1 cellular context compared by ENCODE assay signal in the genomic region with DNA sequence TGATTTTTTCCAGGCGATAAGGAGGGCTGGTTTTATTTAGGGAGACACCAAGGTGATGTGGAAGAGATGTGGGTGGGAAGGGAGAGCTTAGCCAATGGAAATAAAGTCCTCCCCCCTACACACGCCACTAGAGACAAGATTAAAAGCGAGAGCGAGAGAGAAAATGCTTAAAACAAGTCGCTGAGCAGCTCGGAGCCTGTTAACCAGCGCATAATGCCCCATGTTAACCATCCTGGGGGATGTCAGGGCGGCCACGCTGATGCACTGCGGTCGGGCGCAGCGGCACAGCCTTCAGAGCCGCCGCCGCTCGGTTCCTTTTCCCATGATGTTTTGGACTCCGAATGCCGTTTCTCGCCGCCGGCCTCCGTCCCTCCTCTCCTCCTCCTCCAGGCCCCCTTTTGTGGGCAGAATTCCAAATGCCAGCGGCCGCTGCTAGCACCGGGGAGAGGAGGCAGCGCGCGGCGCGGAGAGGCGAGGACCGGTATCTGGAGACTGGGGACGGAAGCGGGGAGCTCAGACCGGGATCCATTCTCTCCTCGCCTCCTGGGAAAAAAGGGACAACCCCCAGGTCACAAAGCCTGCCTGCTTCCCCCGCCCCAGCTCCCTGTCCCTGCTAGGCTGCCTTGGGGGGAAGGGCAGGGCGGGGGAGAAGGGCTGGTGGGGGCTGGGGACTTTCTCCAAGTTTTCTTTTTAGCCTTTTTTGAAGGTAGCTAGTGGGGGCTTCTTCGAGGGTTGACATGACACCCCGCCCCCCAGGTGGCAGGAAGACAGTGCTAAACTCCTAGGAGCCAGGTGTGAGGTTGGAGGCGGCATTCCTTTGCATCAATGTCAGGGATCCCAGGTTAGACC.
TF ChIP-seq lines count a peak whose summit lies in the region.

No MANE protein-coding gene starts in this region.

TF ChIP-seq in H1, 55 proteins besides CTCF, POLR2A, EP300 and RAD21 (continued from another document):
- TF ChIP-seq RXRA (IDR thresholded peaks at IDR 0.05; ENCODE audit: insufficient read depth, low read depth, low read length) = no peak
- TF ChIP-seq GTF2F1 (IDR thresholded peaks at IDR 0.05; ENCODE audit: borderline replicate concordance, low read depth, low read length) = no peak
- no peak for TF ChIP-seq BRCA1 (IDR thresholded peaks at IDR 0.05; ENCODE audit: low read depth, low read length)
- TF ChIP-seq TBP (IDR thresholded peaks at IDR 0.05; ENCODE audit: low read depth, low read length) = peak; percentile 80
- TF ChIP-seq, protein P1, sequence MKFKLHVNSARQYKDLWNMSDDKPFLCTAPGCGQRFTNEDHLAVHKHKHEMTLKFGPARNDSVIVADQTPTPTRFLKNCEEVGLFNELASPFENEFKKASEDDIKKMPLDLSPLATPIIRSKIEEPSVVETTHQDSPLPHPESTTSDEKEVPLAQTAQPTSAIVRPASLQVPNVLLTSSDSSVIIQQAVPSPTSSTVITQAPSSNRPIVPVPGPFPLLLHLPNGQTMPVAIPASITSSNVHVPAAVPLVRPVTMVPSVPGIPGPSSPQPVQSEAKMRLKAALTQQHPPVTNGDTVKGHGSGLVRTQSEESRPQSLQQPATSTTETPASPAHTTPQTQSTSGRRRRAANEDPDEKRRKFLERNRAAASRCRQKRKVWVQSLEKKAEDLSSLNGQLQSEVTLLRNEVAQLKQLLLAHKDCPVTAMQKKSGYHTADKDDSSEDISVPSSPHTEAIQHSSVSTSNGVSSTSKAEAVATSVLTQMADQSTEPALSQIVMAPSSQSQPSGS (IDR thresholded peaks at IDR 0.05; ENCODE audit: low read length) = no peak
- peak; percentile 96 for TF ChIP-seq ASH2L (IDR thresholded peaks at IDR 0.05; ENCODE audit: low read length)
- TF ChIP-seq, protein P2, sequence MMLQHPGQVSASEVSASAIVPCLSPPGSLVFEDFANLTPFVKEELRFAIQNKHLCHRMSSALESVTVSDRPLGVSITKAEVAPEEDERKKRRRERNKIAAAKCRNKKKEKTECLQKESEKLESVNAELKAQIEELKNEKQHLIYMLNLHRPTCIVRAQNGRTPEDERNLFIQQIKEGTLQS (IDR thresholded peaks at IDR 0.05; ENCODE audit: insufficient read depth, low read depth, low read length) = no peak
- TF ChIP-seq JUND (IDR thresholded peaks at IDR 0.05; ENCODE audit: low read length) = no peak
- TF ChIP-seq SIRT6 (IDR thresholded peaks at IDR 0.05; ENCODE audit: low read length) = no peak
- TF ChIP-seq, protein P3, sequence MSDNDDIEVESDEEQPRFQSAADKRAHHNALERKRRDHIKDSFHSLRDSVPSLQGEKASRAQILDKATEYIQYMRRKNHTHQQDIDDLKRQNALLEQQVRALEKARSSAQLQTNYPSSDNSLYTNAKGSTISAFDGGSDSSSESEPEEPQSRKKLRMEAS (IDR thresholded peaks at IDR 0.05) = peak; percentile 17; the same call in 1 of the 2 replicates
- no peak for TF ChIP-seq CREB1 (IDR thresholded peaks at IDR 0.05)
- peak; percentile 68 for TF ChIP-seq TAF1 (IDR thresholded peaks at IDR 0.05; ENCODE audit: low read depth, low read length)
- no peak for TF ChIP-seq GABPA (IDR thresholded peaks at IDR 0.05; ENCODE audit: borderline replicate concordance, insufficient read depth, low read length)
- TF ChIP-seq KDM4A (IDR thresholded peaks at IDR 0.05; ENCODE audit: low read depth, low read length, severe bottlenecking) = peak; percentile 55
- no peak for TF ChIP-seq RNF2 (IDR thresholded peaks at IDR 0.05; ENCODE audit: borderline replicate concordance, low read depth, low read length, missing control alignments, poor library complexity, severe bottlenecking)
- TF ChIP-seq EGR1 (IDR thresholded peaks at IDR 0.05; ENCODE audit: borderline replicate concordance, low read depth, low read length) = no peak
- TF ChIP-seq SUZ12 (IDR thresholded peaks at IDR 0.05; ENCODE audit: low read length) = no peak
- peak; percentile 58; the same call in 1 of the 2 replicates for TF ChIP-seq PHF8 (conservative IDR thresholded peaks at IDR 0.05; ENCODE audit: low read depth, low read length)
- no peak for TF ChIP-seq NANOG (IDR thresholded peaks at IDR 0.05; ENCODE audit: insufficient read depth, low read depth, low read length, poor library complexity, severe bottlenecking)
- no peak; the same call in 1 of the 2 replicates for TF ChIP-seq YY1 (IDR thresholded peaks at IDR 0.05; ENCODE audit: low read depth, low read length)
- TF ChIP-seq RBBP5 (IDR thresholded peaks at IDR 0.05; ENCODE audit: borderline replicate concordance, low read depth, low read length) = peak; percentile 85; the same call in 1 of the 2 replicates
- no peak; the same call in 1 of the 2 replicates for TF ChIP-seq TEAD4 (IDR thresholded peaks at IDR 0.05; ENCODE audit: low read depth, low read length)
- 0 out of 4 replicates have a peak, but pooled peaks of 1 of the 2 experiments have one; percentile 20 for TF ChIP-seq HDAC2 (IDR thresholded peaks at IDR 0.05; ENCODE audit: borderline replicate concordance in 1 of 2, low read depth in 2 of 2, low read length in 2 of 2)
- TF ChIP-seq SRF (IDR thresholded peaks at IDR 0.05; ENCODE audit: low read depth, low read length) = no peak
- TF ChIP-seq RFX5 (IDR thresholded peaks at IDR 0.05; ENCODE audit: borderline replicate concordance, low read depth, low read length) = no peak
